In genomic region chr10:44928462-44928861, GRCh38 we compare ENCODE assay signal across 39 cellular contexts. TPM values are rescaled to one million over a fixed set of nuclear protein-coding genes. Genes with fewer than 3 reads are reported as not detected.
"Had no signal": no experiment of that assay in that cellular context is flagged by ENCODE, and none has a peak within 500 bp of the region (broad histone marks: within the 10 kb centered on the region; RNA-seq: fewer than 3 reads in every experiment).

No MANE protein-coding gene starts in this region.

- H3K9me3 ChIP-seq: ascending aorta had no signal

- H3K4me3 Mint-ChIP-seq: activated B cell treated with CpG ODN at 0.5 μM for 24 hours; activated CD4-positive, alpha-beta memory T cell treated with anti-CD3 and anti-CD28 coated beads for 36 hours; activated CD4-positive, alpha-beta T cell treated with anti-CD3 and anti-CD28 coated beads, Interleukin-2, amount 10 ng/mL, durations not matched to agents 24 days and 14 days; activated CD8-positive, alpha-beta T cell treated with anti-CD3 and anti-CD28 coated beads for 36 hours; activated naive CD4-positive, alpha-beta T cell treated with anti-CD3 and anti-CD28 coated beads, Interleukin-2, amount 10 ng/mL, durations not matched to agents 7 days and 5 days; activated naive CD4-positive, alpha-beta T cell treated with anti-CD3 and anti-CD28 coated beads, Interleukin-2, amount 50 U/mL, for 24 hours; activated naive CD8-positive, alpha-beta T cell; activated naive CD8-positive, alpha-beta T cell treated with anti-CD3 and anti-CD28 coated beads, Interleukin-2, amount 10 ng/mL, durations not matched to agents 7 days and 5 days; activated naive CD8-positive, alpha-beta T cell treated with anti-CD3 and anti-CD28 coated beads, Interleukin-2, amount 50 U/mL, for 24 hours; activated T-cell treated with anti-CD3 and anti-CD28 coated beads, Interleukin-2, amount 50 U/mL, for 4 hours; activated T-cell treated with anti-CD3 and anti-CD28 coated beads, Interleukin-2, amount 50 U/mL, for 72 hours; activated T-helper 1 cell treated with anti-CD3 and anti-CD28 coated beads, Interleukin-12 subunit alpha, Interleukin-12 subunit beta, Interleukin-2, Interleukin-4 antibody, amounts not matched to agents 30 ng/mL and 10 ng/mL and 1 ng/mL, durations not matched to agents 14 hours and 24 hours and 36 hours; activated T-helper 17 cell treated with anti-CD3 and anti-CD28 coated beads, Interleukin-2, amount 50 U/mL, for 72 hours; brain; central memory CD8-positive, alpha-beta T cell; T-helper 1 cell treated with Interleukin-12 subunit alpha and Interleukin-12 subunit beta and Interleukin-4 antibody, amounts not matched to agents 30 μg/mL and 1 μg/mL, for 36 hours; T-helper 2 cell treated with Interferon-gamma antibody and Interleukin-4, amounts not matched to agents 5 μg/mL and 100 μg/mL, for 36 hours had no signal

- DNase-seq: activated B cell treated with CpG ODN at 0.5 μM for 24 hours; activated CD4-positive, alpha-beta memory T cell treated with anti-CD3 and anti-CD28 coated beads for 36 hours; activated CD4-positive, alpha-beta T cell treated with anti-CD3 and anti-CD28 coated beads for 4 hours; activated CD4-positive, alpha-beta T cell treated with anti-CD3 and anti-CD28 coated beads, Interleukin-2, amount 10 ng/mL, durations not matched to agents 24 days and 14 days; activated CD4-positive, alpha-beta T cell treated with anti-CD3 and anti-CD28 coated beads, Interleukin-2, amount 50 U/mL, for 1 hour; activated CD4-positive, alpha-beta T cell treated with anti-CD3 and anti-CD28 coated beads, Interleukin-2, amount 50 U/mL, for 4 hours; activated CD4-positive, CD25-positive, alpha-beta regulatory T cell treated with anti-CD3 and anti-CD28 coated beads, Interleukin-2, amount 50 U/mL, for 72 hours; activated CD8-positive, alpha-beta memory T cell treated with anti-CD3 and anti-CD28 coated beads, Interleukin-2, amount 50 U/mL, for 4 hours; activated CD8-positive, alpha-beta T cell treated with anti-CD3 and anti-CD28 coated beads for 36 hours; activated effector memory CD4-positive, alpha-beta T cell treated with anti-CD3 and anti-CD28 coated beads, Interleukin-2, amount 50 U/mL, for 16 hours; activated naive CD4-positive, alpha-beta T cell treated with anti-CD3 and anti-CD28 coated beads, Interleukin-2, amount 10 ng/mL, durations not matched to agents 7 days and 5 days; activated naive CD4-positive, alpha-beta T cell treated with Interleukin-2 at 50 U/mL for 16 hours; activated naive CD8-positive, alpha-beta T cell treated with anti-CD3 and anti-CD28 coated beads, Interleukin-2, amount 10 ng/mL, durations not matched to agents 7 days and 5 days; activated naive CD8-positive, alpha-beta T cell treated with anti-CD3 and anti-CD28 coated beads, Interleukin-2, amount 50 U/mL, for 24 hours; activated T-cell treated with anti-CD3 and anti-CD28 coated beads for 4 hours; activated T-cell treated with anti-CD3 and anti-CD28 coated beads, Interleukin-2, amount 50 U/mL, for 1 hour; activated T-cell treated with anti-CD3 and anti-CD28 coated beads, Interleukin-2, amount 50 U/mL, for 4 hours; activated T-cell treated with anti-CD3 and anti-CD28 coated beads, Interleukin-2, amount 50 U/mL, for 72 hours; amygdala; anterior cingulate cortex; caudate nucleus; cerebellar nuclear complex; T-helper 2 cell; T-helper 9 cell had no signal

- H3K9me3 Mint-ChIP-seq: activated B cell treated with CpG ODN at 0.5 μM for 24 hours; activated CD4-positive, alpha-beta memory T cell treated with anti-CD3 and anti-CD28 coated beads for 36 hours; activated CD4-positive, alpha-beta T cell treated with anti-CD3 and anti-CD28 coated beads, Interleukin-2, amount 10 ng/mL, durations not matched to agents 24 days and 14 days; activated CD8-positive, alpha-beta T cell treated with anti-CD3 and anti-CD28 coated beads for 36 hours; activated naive CD4-positive, alpha-beta T cell treated with anti-CD3 and anti-CD28 coated beads, Interleukin-2, amount 10 ng/mL, durations not matched to agents 7 days and 5 days; activated naive CD4-positive, alpha-beta T cell treated with anti-CD3 and anti-CD28 coated beads, Interleukin-2, amount 50 U/mL, for 24 hours; activated naive CD8-positive, alpha-beta T cell treated with anti-CD3 and anti-CD28 coated beads, Interleukin-2, amount 10 ng/mL, durations not matched to agents 7 days and 5 days; activated naive CD8-positive, alpha-beta T cell treated with anti-CD3 and anti-CD28 coated beads, Interleukin-2, amount 50 U/mL, for 24 hours; activated T-cell treated with anti-CD3 and anti-CD28 coated beads, Interleukin-2, amount 50 U/mL, for 4 hours; activated T-cell treated with anti-CD3 and anti-CD28 coated beads, Interleukin-2, amount 50 U/mL, for 72 hours; activated T-helper 1 cell treated with anti-CD3 and anti-CD28 coated beads, Interleukin-12 subunit alpha, Interleukin-12 subunit beta, Interleukin-2, Interleukin-4 antibody, amounts not matched to agents 30 ng/mL and 10 ng/mL and 1 ng/mL, durations not matched to agents 14 hours and 24 hours and 36 hours; activated T-helper 17 cell treated with anti-CD3 and anti-CD28 coated beads, Interleukin-2, amount 50 U/mL, for 72 hours; brain; central memory CD8-positive, alpha-beta T cell; T-helper 1 cell treated with Interleukin-12 subunit alpha and Interleukin-12 subunit beta and Interleukin-4 antibody, amounts not matched to agents 30 μg/mL and 1 μg/mL, for 36 hours; T-helper 2 cell treated with Interferon-gamma antibody and Interleukin-4, amounts not matched to agents 5 μg/mL and 100 μg/mL, for 36 hours had no signal

- H3K27me3 ChIP-seq: ascending aorta, cardiac muscle cell had no signal

- H3K4me3 ChIP-seq: ascending aorta, cardiac muscle cell had no signal

- H3K36me3 Mint-ChIP-seq: activated CD4-positive, alpha-beta memory T cell treated with anti-CD3 and anti-CD28 coated beads for 36 hours; activated naive CD4-positive, alpha-beta T cell treated with anti-CD3 and anti-CD28 coated beads, Interleukin-2, amount 10 ng/mL, durations not matched to agents 7 days and 5 days; activated naive CD4-positive, alpha-beta T cell treated with anti-CD3 and anti-CD28 coated beads, Interleukin-2, amount 50 U/mL, for 24 hours; activated naive CD8-positive, alpha-beta T cell; activated naive CD8-positive, alpha-beta T cell treated with anti-CD3 and anti-CD28 coated beads, Interleukin-2, amount 10 ng/mL, durations not matched to agents 7 days and 5 days; brain had no signal

- ATAC-seq: activated CD8-positive, alpha-beta T cell treated with anti-CD3 and anti-CD28 coated beads for 36 hours; activated naive CD8-positive, alpha-beta T cell treated with anti-CD3 and anti-CD28 coated beads, Interleukin-2, amount 50 U/mL, for 24 hours; activated T-cell treated with anti-CD3 and anti-CD28 coated beads, Interleukin-2, amount 50 U/mL, for 4 hours; activated T-cell treated with anti-CD3 and anti-CD28 coated beads, Interleukin-2, amount 50 U/mL, for 72 hours; activated T-helper 17 cell treated with anti-CD3 and anti-CD28 coated beads, Interleukin-2, amount 50 U/mL, for 72 hours had no signal

- H3K27me3 Mint-ChIP-seq: activated B cell treated with CpG ODN at 0.5 μM for 24 hours; activated CD4-positive, alpha-beta memory T cell treated with anti-CD3 and anti-CD28 coated beads for 36 hours; activated CD8-positive, alpha-beta T cell treated with anti-CD3 and anti-CD28 coated beads for 36 hours; activated naive CD4-positive, alpha-beta T cell treated with anti-CD3 and anti-CD28 coated beads, Interleukin-2, amount 50 U/mL, for 24 hours; activated naive CD8-positive, alpha-beta T cell; activated naive CD8-positive, alpha-beta T cell treated with anti-CD3 and anti-CD28 coated beads, Interleukin-2, amount 10 ng/mL, durations not matched to agents 7 days and 5 days; activated naive CD8-positive, alpha-beta T cell treated with anti-CD3 and anti-CD28 coated beads, Interleukin-2, amount 50 U/mL, for 24 hours; central memory CD8-positive, alpha-beta T cell had no signal

- H3K36me3 ChIP-seq: ascending aorta, cardiac muscle cell had no signal

- H3K27ac Mint-ChIP-seq: activated B cell treated with CpG ODN at 0.5 μM for 24 hours; activated CD4-positive, alpha-beta memory T cell treated with anti-CD3 and anti-CD28 coated beads for 36 hours; activated CD4-positive, alpha-beta T cell treated with anti-CD3 and anti-CD28 coated beads, Interleukin-2, amount 10 ng/mL, durations not matched to agents 24 days and 14 days; activated CD8-positive, alpha-beta T cell treated with anti-CD3 and anti-CD28 coated beads for 36 hours; activated naive CD4-positive, alpha-beta T cell treated with anti-CD3 and anti-CD28 coated beads, Interleukin-2, amount 10 ng/mL, durations not matched to agents 7 days and 5 days; activated naive CD4-positive, alpha-beta T cell treated with anti-CD3 and anti-CD28 coated beads, Interleukin-2, amount 50 U/mL, for 24 hours; activated naive CD8-positive, alpha-beta T cell; activated naive CD8-positive, alpha-beta T cell treated with anti-CD3 and anti-CD28 coated beads, Interleukin-2, amount 50 U/mL, for 24 hours; activated T-cell treated with anti-CD3 and anti-CD28 coated beads, Interleukin-2, amount 50 U/mL, for 72 hours; activated T-helper 1 cell treated with anti-CD3 and anti-CD28 coated beads, Interleukin-12 subunit alpha, Interleukin-12 subunit beta, Interleukin-2, Interleukin-4 antibody, amounts not matched to agents 30 ng/mL and 10 ng/mL and 1 ng/mL, durations not matched to agents 14 hours and 24 hours and 36 hours; activated T-helper 17 cell treated with anti-CD3 and anti-CD28 coated beads, Interleukin-2, amount 50 U/mL, for 72 hours; brain; T-helper 1 cell treated with Interleukin-12 subunit alpha and Interleukin-12 subunit beta and Interleukin-4 antibody, amounts not matched to agents 30 μg/mL and 1 μg/mL, for 36 hours; T-helper 2 cell treated with Interferon-gamma antibody and Interleukin-4, amounts not matched to agents 5 μg/mL and 100 μg/mL, for 36 hours had no signal

- H3K27ac ChIP-seq: ascending aorta, cardiac muscle cell, VCaP had no signal

- FAIRE-seq: bronchial epithelial cell, TTC549 had no signal

- H3K4me1 Mint-ChIP-seq: activated B cell treated with CpG ODN at 0.5 μM for 24 hours; activated naive CD4-positive, alpha-beta T cell treated with anti-CD3 and anti-CD28 coated beads, Interleukin-2, amount 10 ng/mL, durations not matched to agents 7 days and 5 days; activated naive CD4-positive, alpha-beta T cell treated with anti-CD3 and anti-CD28 coated beads, Interleukin-2, amount 50 U/mL, for 24 hours; activated naive CD8-positive, alpha-beta T cell treated with anti-CD3 and anti-CD28 coated beads, Interleukin-2, amount 50 U/mL, for 24 hours; activated T-helper 17 cell treated with anti-CD3 and anti-CD28 coated beads, Interleukin-2, amount 50 U/mL, for 72 hours; brain; central memory CD8-positive, alpha-beta T cell had no signal

RNA-seq across cellular contexts. Expression of gene TMEM72, which starts 17.3 kb away (rescaled TPM):
- total RNA-seq: activated B cell treated with CpG ODN at 0.5 μM for 24 hours; activated CD4-positive, alpha-beta memory T cell treated with anti-CD3 and anti-CD28 coated beads for 36 hours; activated CD4-positive, alpha-beta T cell treated with anti-CD3 and anti-CD28 coated beads, Interleukin-2, amount 10 ng/mL, durations not matched to agents 24 days and 14 days; activated CD8-positive, alpha-beta memory T cell treated with anti-CD3 and anti-CD28 coated beads for 36 hours; activated CD8-positive, alpha-beta T cell treated with anti-CD3 and anti-CD28 coated beads for 36 hours; activated naive CD8-positive, alpha-beta T cell treated with anti-CD3 and anti-CD28 coated beads, Interleukin-2, amount 10 ng/mL, durations not matched to agents 7 days and 5 days; activated T-cell treated with anti-CD3 and anti-CD28 coated beads, Interleukin-2, amount 50 U/mL, for 4 hours; activated T-cell treated with anti-CD3 and anti-CD28 coated beads, Interleukin-2, amount 50 U/mL, for 72 hours; activated T-helper 1 cell treated with anti-CD3 and anti-CD28 coated beads, Interleukin-12 subunit alpha, Interleukin-12 subunit beta, Interleukin-2, Interleukin-4 antibody, amounts not matched to agents 30 ng/mL and 10 ng/mL and 1 ng/mL, durations not matched to agents 14 hours and 24 hours and 36 hours; activated T-helper 17 cell treated with anti-CD3 and anti-CD28 coated beads, Interleukin-2, amount 50 U/mL, for 72 hours; ascending aorta; bronchial epithelial cell; chondrocyte had no signal
